Comparison of ENCODE assay signal across 8 cellular contexts in the genomic region with DNA sequence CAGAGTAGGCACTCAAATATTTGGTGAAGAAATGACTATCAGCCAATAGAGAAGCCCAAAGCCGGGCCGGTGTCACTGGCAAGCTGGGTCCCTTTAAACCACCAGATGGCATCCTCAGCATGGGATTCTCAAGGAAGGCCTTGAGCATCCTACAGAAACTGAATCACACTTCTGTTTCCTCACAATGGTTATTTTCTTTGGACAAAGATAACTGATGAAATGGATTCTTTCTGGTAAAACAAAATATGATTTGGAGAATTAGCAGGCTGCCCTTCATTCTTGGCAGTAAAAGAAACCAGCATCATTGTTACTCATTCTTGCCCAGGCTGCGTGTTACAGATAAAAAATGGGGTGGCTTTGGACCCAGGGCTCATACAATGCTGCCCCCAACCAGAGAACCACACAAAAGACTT. TPM values are rescaled to one million over a fixed set of nuclear protein-coding genes. Genes with fewer than 3 reads are reported as not detected.
DNase-seq lines count a peak whose midpoint lies in the region; ATAC-seq and TF ChIP-seq lines count a peak whose summit lies in the region.

No MANE protein-coding gene starts in this region.

- ATAC-seq in activated B cell treated with CpG ODN at 0.5 μM for 24 hours (ENCODE audit: low read depth): peak; percentile 77
- ATAC-seq in central memory CD8-positive, alpha-beta T cell (replicated peaks; ENCODE audit: extremely low read depth, poor library complexity, severe bottlenecking): no peak
- ATAC-seq in HG02981 (IDR thresholded peaks at IDR 0.05; ENCODE audit: unreplicated experiment): no peak

- no peaks in the 10 kb centered on the region for H3K36me3 Mint-ChIP-seq in activated B cell treated with CpG ODN at 0.5 μM for 24 hours (ENCODE audit: low read depth)
- no peaks in the 10 kb centered on the region for H3K36me3 Mint-ChIP-seq in central memory CD8-positive, alpha-beta T cell (ENCODE audit: insufficient read depth)

- intact Hi-C loops in activated B cell treated with CpG ODN at 0.5 μM for 24 hours (cut with micrococcal nuclease): loop anchor here (1.0 kb wide), 3 partner anchors 34 to 267 kb away; no protein-coding TSS in a partner anchor

- H3K9me3 Mint-ChIP-seq in activated B cell treated with CpG ODN at 0.5 μM for 24 hours: no peaks in the 10 kb centered on the region
- H3K9me3 Mint-ChIP-seq in central memory CD8-positive, alpha-beta T cell: no peaks in the 10 kb centered on the region

- H3K27me3 Mint-ChIP-seq in activated B cell treated with CpG ODN at 0.5 μM for 24 hours: peaks cover 11% of the 10 kb centered on the region
- peaks cover 31% of the 10 kb centered on the region for H3K27me3 Mint-ChIP-seq in central memory CD8-positive, alpha-beta T cell

- H3K4me3 Mint-ChIP-seq in activated B cell treated with CpG ODN at 0.5 μM for 24 hours: no peak overlapping the region
- H3K4me3 Mint-ChIP-seq in central memory CD8-positive, alpha-beta T cell: no peak overlapping the region

- peak; percentile 25 for DNase-seq in NCI-H146 (lab: John Stamatoyannopoulos, UW)
- DNase-seq in NCI-H146 treated with DMSO at 0.1 percent for 48 hours (lab: John Stamatoyannopoulos, UW; ENCODE audit: unreplicated experiment): no peak
- peak; percentile 48 for DNase-seq in NCI-H1092 treated with DMSO at 0.1 percent for 48 hours (lab: John Stamatoyannopoulos, UW)
- peak; percentile 21 for DNase-seq in activated B cell treated with CpG ODN at 0.5 μM for 24 hours
- peak; percentile 16 to 17 for DNase-seq in central memory CD8-positive, alpha-beta T cell (ENCODE audit: low spot score in 2 of 2)
- peak; percentile 64 for DNase-seq in left kidney (ENCODE audit: low read depth, low spot score)
- DNase-seq in stimulated activated CD4-positive, alpha-beta T cell treated with anti-CD3 and anti-CD28 coated beads, Interleukin-4, amount 100 ng/mL, for 24 hours: peak; percentile 63

- H3K4me1 Mint-ChIP-seq in activated B cell treated with CpG ODN at 0.5 μM for 24 hours: peaks cover 5% of the 10 kb centered on the region
- H3K4me1 Mint-ChIP-seq in central memory CD8-positive, alpha-beta T cell: no peaks in the 10 kb centered on the region

- CTCF ChIA-PET in activated B cell treated with CpG ODN at 0.5 μM for 24 hours (lab: Charles Lee): interaction anchor here (0.8 to 9.2 kb wide), 8 partner anchors 11 to 267 kb away, joined by 3 to 138 read pairs (median 3); no protein-coding TSS in a partner anchor

- peak; percentile 47 for TF ChIP-seq CTCF in activated B cell treated with CpG ODN at 0.5 μM for 24 hours (IDR thresholded peaks at IDR 0.05)

- H3K27ac Mint-ChIP-seq in activated B cell treated with CpG ODN at 0.5 μM for 24 hours: no peak overlapping the region
- no peak overlapping the region for H3K27ac Mint-ChIP-seq in central memory CD8-positive, alpha-beta T cell (ENCODE audit: low read depth)

- POLR2A ChIA-PET in activated B cell treated with CpG ODN at 0.5 μM for 24 hours (lab: Charles Lee): no interaction called here

RNA-seq across cellular contexts. Expression of gene ASPHD2, which starts 30.3 kb away (rescaled TPM):
- total RNA-seq in activated B cell treated with CpG ODN at 0.5 μM for 24 hours: 15.5 TPM in 2 replicates
